In the genomic region with DNA sequence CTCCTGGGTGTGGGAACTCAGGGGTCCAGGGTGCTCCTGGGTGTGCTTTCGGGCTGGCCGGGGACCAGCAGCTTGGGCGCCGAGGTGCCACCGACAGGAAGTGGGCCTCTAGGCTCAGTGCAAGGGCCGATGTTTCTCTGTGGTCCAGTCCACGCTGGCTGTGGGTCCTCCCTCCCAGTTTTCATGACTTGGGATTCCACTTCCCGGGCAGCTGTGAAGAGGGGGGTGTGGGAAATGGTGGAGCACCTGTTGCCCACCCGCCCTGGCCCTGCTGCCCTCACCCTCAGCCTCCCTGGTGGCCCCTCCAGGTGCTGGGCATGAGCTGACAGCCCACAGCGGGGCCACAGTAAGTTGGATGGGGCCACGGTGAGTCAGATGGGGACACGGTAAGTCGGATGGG, we compare ENCODE assay signal across 35 cellular contexts. TPM values are rescaled to one million over a fixed set of nuclear protein-coding genes. Genes with fewer than 3 reads are reported as not detected.
"Had no signal": no experiment of that assay in that cellular context is flagged by ENCODE, and none has a peak within 500 bp of the region (broad histone marks: within the 10 kb centered on the region; RNA-seq: fewer than 3 reads in every experiment).

No MANE protein-coding gene starts in this region.

- H3K4me3 ChIP-seq: adrenal gland, body of pancreas, breast epithelium had no signal

- DNase-seq: activated B cell treated with CpG ODN at 0.5 μM for 24 hours; activated CD4-positive, alpha-beta memory T cell treated with anti-CD3 and anti-CD28 coated beads for 36 hours; activated CD4-positive, alpha-beta T cell treated with anti-CD3 and anti-CD28 coated beads for 4 hours; activated CD4-positive, alpha-beta T cell treated with anti-CD3 and anti-CD28 coated beads, Interleukin-2, amount 10 ng/mL, durations not matched to agents 24 days and 14 days; activated CD4-positive, alpha-beta T cell treated with anti-CD3 and anti-CD28 coated beads, Interleukin-2, amount 50 U/mL, for 1 hour; activated CD4-positive, alpha-beta T cell treated with anti-CD3 and anti-CD28 coated beads, Interleukin-2, amount 50 U/mL, for 4 hours; activated CD4-positive, CD25-positive, alpha-beta regulatory T cell treated with anti-CD3 and anti-CD28 coated beads, Interleukin-2, amount 50 U/mL, for 72 hours; activated CD8-positive, alpha-beta memory T cell treated with anti-CD3 and anti-CD28 coated beads, Interleukin-2, amount 50 U/mL, for 4 hours; activated CD8-positive, alpha-beta T cell treated with anti-CD3 and anti-CD28 coated beads for 36 hours; activated effector memory CD4-positive, alpha-beta T cell treated with anti-CD3 and anti-CD28 coated beads, Interleukin-2, amount 50 U/mL, for 16 hours; activated gamma-delta T cell treated with Interleukin-2 at 50 U/mL for 16 hours; activated naive CD4-positive, alpha-beta T cell; activated naive CD4-positive, alpha-beta T cell treated with anti-CD3 and anti-CD28 coated beads, Interleukin-2, amount 10 ng/mL, durations not matched to agents 7 days and 5 days; activated naive CD8-positive, alpha-beta T cell treated with anti-CD3 and anti-CD28 coated beads for 36 hours; activated T-cell treated with anti-CD3 and anti-CD28 coated beads for 4 hours; activated T-cell treated with anti-CD3 and anti-CD28 coated beads, Interleukin-2, amount 50 U/mL, for 1 hour; activated T-cell treated with anti-CD3 and anti-CD28 coated beads, Interleukin-2, amount 50 U/mL, for 4 hours; activated T-cell treated with anti-CD3 and anti-CD28 coated beads, Interleukin-2, amount 50 U/mL, for 72 hours; adrenal gland; amniotic stem cell; aorta; body of pancreas; brain microvascular endothelial cell; central memory CD4-positive, alpha-beta T cell; T-helper 1 cell; T-helper 2 cell; T-helper 9 cell had no signal

- H3K36me3 ChIP-seq: brain microvascular endothelial cell, breast epithelium had no signal

- H3K9me3 ChIP-seq: adrenal gland, body of pancreas, breast epithelium had no signal

- ATAC-seq: activated CD8-positive, alpha-beta T cell treated with anti-CD3 and anti-CD28 coated beads for 36 hours; activated T-cell treated with anti-CD3 and anti-CD28 coated beads, Interleukin-2, amount 50 U/mL, for 4 hours; activated T-cell treated with anti-CD3 and anti-CD28 coated beads, Interleukin-2, amount 50 U/mL, for 72 hours; activated T-helper 17 cell treated with anti-CD3 and anti-CD28 coated beads, Interleukin-2, amount 50 U/mL, for 72 hours; body of pancreas had no signal

- H3K27ac ChIP-seq: adrenal gland, body of pancreas, brain microvascular endothelial cell, breast epithelium, VCaP had no signal

- H3K27me3 ChIP-seq: adrenal gland, body of pancreas, brain microvascular endothelial cell, breast epithelium had no signal

- H3K4me1 ChIP-seq: adrenal gland, body of pancreas, breast epithelium had no signal

RNA-seq across cellular contexts. Expression of a gene that starts 58.5 kb away (rescaled TPM):
- total RNA-seq: activated B cell treated with CpG ODN at 0.5 μM for 24 hours; activated CD4-positive, alpha-beta memory T cell treated with anti-CD3 and anti-CD28 coated beads for 36 hours; activated CD4-positive, alpha-beta T cell treated with anti-CD3 and anti-CD28 coated beads, Interleukin-2, amount 10 ng/mL, durations not matched to agents 24 days and 14 days; activated CD8-positive, alpha-beta memory T cell treated with anti-CD3 and anti-CD28 coated beads for 36 hours; activated CD8-positive, alpha-beta T cell treated with anti-CD3 and anti-CD28 coated beads for 36 hours; activated naive CD8-positive, alpha-beta T cell treated with anti-CD3 and anti-CD28 coated beads for 36 hours; activated T-cell treated with anti-CD3 and anti-CD28 coated beads, Interleukin-2, amount 50 U/mL, for 4 hours; activated T-cell treated with anti-CD3 and anti-CD28 coated beads, Interleukin-2, amount 50 U/mL, for 72 hours; activated T-helper 1 cell treated with anti-CD3 and anti-CD28 coated beads, Interleukin-12 subunit alpha, Interleukin-12 subunit beta, Interleukin-2, Interleukin-4 antibody, amounts not matched to agents 30 ng/mL and 10 ng/mL and 1 ng/mL, durations not matched to agents 14 hours and 24 hours and 36 hours; activated T-helper 17 cell treated with anti-CD3 and anti-CD28 coated beads, Interleukin-2, amount 50 U/mL, for 72 hours; adrenal gland; aorta; astrocyte; breast epithelium; cardiac septum; cerebellum had no signal
- polyA plus RNA-seq: aorta had no signal
